ENCODE assay signal across 28 cellular contexts in genomic region chr13:73576291-73576690, GRCh38.
"Had no signal": no experiment of that assay in that cellular context is flagged by ENCODE, and none has a peak within 500 bp of the region (broad histone marks: within the 10 kb centered on the region; RNA-seq: fewer than 3 reads in every experiment).

No MANE protein-coding gene starts in this region.

- H3K27me3 ChIP-seq: neural progenitor cell, pancreas, right lobe of liver, sigmoid colon, spleen, suprapubic skin, testis, tibial nerve, upper lobe of right lung, uterus had no signal

- H3K9me3 Mint-ChIP-seq: naive thymus-derived CD8-positive, alpha-beta T cell; neural progenitor cell; stimulated activated memory B cell treated with anti-CD40 and anti-IgM and Interleukin-4, amounts not matched to agents 10 μg/mL and 1 μg/mL and 100 μg/mL, for 72 hours; type B pancreatic cell had no signal

- H3K4me1 Mint-ChIP-seq: naive B cell; neural progenitor cell; stimulated activated memory B cell treated with anti-CD40 and anti-IgM and Interleukin-4, amounts not matched to agents 10 μg/mL and 1 μg/mL and 100 μg/mL, for 72 hours; stimulated activated naive CD8-positive, alpha-beta T cell treated with anti-CD3 and anti-CD28 coated beads, Interleukin-15, amount 100 ng/mL, for 72 hours had no signal

- H3K36me3 ChIP-seq: neural progenitor cell, pancreas, right lobe of liver, sigmoid colon, spleen, suprapubic skin, tibial nerve, upper lobe of right lung, uterus had no signal

- H3K4me3 ChIP-seq: neural progenitor cell, pancreas, psoas muscle, right lobe of liver, sigmoid colon, smooth muscle cell, spleen, suprapubic skin, testis, tibial nerve, upper lobe of right lung, uterus had no signal

- H3K27ac Mint-ChIP-seq: naive B cell; naive thymus-derived CD8-positive, alpha-beta T cell; natural killer cell treated with Interleukin-12 subunit alpha and Interleukin-12 subunit beta and Interleukin-15 and Interleukin-18, amount 100 ng/mL, for 72 hours; neural progenitor cell; stimulated activated memory B cell treated with anti-CD40 and anti-IgM and Interleukin-4, amounts not matched to agents 10 μg/mL and 1 μg/mL and 100 μg/mL, for 72 hours; stimulated activated naive CD8-positive, alpha-beta T cell treated with anti-CD3 and anti-CD28 coated beads, Interleukin-15, amount 100 ng/mL, for 72 hours; type B pancreatic cell had no signal

- H3K27ac ChIP-seq: neural progenitor cell, pancreas, psoas muscle, right lobe of liver, sigmoid colon, spleen, suprapubic skin, testis, tibial nerve, upper lobe of right lung, uterus had no signal

- H3K4me1 ChIP-seq: neural progenitor cell, pancreas, psoas muscle, right lobe of liver, sigmoid colon, spleen, testis, upper lobe of right lung, uterus had no signal

- FAIRE-seq: pancreas had no signal

- H3K27me3 Mint-ChIP-seq: naive B cell; stimulated activated memory B cell treated with anti-CD40 and anti-IgM and Interleukin-4, amounts not matched to agents 10 μg/mL and 1 μg/mL and 100 μg/mL, for 72 hours; stimulated activated naive CD8-positive, alpha-beta T cell treated with anti-CD3 and anti-CD28 coated beads, Interleukin-15, amount 100 ng/mL, for 72 hours; type B pancreatic cell had no signal

- H3K36me3 Mint-ChIP-seq: naive B cell; natural killer cell treated with Interleukin-12 subunit alpha and Interleukin-12 subunit beta and Interleukin-15 and Interleukin-18, amount 100 ng/mL, for 72 hours; neural progenitor cell; stimulated activated memory B cell treated with anti-CD40 and anti-IgM and Interleukin-4, amounts not matched to agents 10 μg/mL and 1 μg/mL and 100 μg/mL, for 72 hours; type B pancreatic cell had no signal

- H3K9me3 ChIP-seq: pancreas, psoas muscle, right lobe of liver, sigmoid colon, spleen, suprapubic skin, testis, tibial nerve, upper lobe of right lung, uterus had no signal

- DNase-seq: naive B cell; naive thymus-derived CD8-positive, alpha-beta T cell; occipital lobe; pancreas; psoas muscle; right cardiac atrium; right lobe of liver; sigmoid colon; spleen; stimulated activated CD4-positive, alpha-beta T cell treated with anti-CD3 and anti-CD28 coated beads, Interleukin-12 subunit alpha, Interleukin-12 subunit beta, amount 100 ng/mL, for 4 hours; stimulated activated CD4-positive, alpha-beta T cell treated with anti-CD3 and anti-CD28 coated beads, Interleukin-1b, Interleukin-23, amount 100 ng/mL, for 48 hours; stimulated activated CD4-positive, alpha-beta T cell treated with anti-CD3 and anti-CD28 coated beads, Interleukin-4, amount 100 ng/mL, for 1 hour; stimulated activated CD4-positive, alpha-beta T cell treated with anti-CD3 and anti-CD28 coated beads, Interleukin-4, amount 100 ng/mL, for 4 hours; stimulated activated CD8-positive, alpha-beta memory T cell treated with anti-CD3 and anti-CD28 coated beads, Interleukin-4, amount 100 ng/mL, for 48 hours; stimulated activated naive CD4-positive, alpha-beta T cell; stimulated activated naive CD8-positive, alpha-beta T cell treated with anti-CD3 and anti-CD28 coated beads, Interleukin-15, amount 100 ng/mL, for 72 hours; stimulated activated naive CD8-positive, alpha-beta T cell treated with anti-CD3 and anti-CD28 coated beads, Interleukin-15, Interleukin-2, amounts not matched to agents 100 U/mL and 50 U/mL, for 24 hours; substantia nigra; testis; upper lobe of right lung; uterus had no signal

- H3K4me3 Mint-ChIP-seq: naive B cell; naive thymus-derived CD8-positive, alpha-beta T cell; natural killer cell treated with Interleukin-12 subunit alpha and Interleukin-12 subunit beta and Interleukin-15 and Interleukin-18, amount 100 ng/mL, for 72 hours; neural progenitor cell; stimulated activated memory B cell treated with anti-CD40 and anti-IgM and Interleukin-4, amounts not matched to agents 10 μg/mL and 1 μg/mL and 100 μg/mL, for 72 hours; stimulated activated naive CD8-positive, alpha-beta T cell treated with anti-CD3 and anti-CD28 coated beads, Interleukin-15, amount 100 ng/mL, for 72 hours; type B pancreatic cell had no signal
